ENCODE assay signal across 9 cellular contexts in the genomic region with DNA sequence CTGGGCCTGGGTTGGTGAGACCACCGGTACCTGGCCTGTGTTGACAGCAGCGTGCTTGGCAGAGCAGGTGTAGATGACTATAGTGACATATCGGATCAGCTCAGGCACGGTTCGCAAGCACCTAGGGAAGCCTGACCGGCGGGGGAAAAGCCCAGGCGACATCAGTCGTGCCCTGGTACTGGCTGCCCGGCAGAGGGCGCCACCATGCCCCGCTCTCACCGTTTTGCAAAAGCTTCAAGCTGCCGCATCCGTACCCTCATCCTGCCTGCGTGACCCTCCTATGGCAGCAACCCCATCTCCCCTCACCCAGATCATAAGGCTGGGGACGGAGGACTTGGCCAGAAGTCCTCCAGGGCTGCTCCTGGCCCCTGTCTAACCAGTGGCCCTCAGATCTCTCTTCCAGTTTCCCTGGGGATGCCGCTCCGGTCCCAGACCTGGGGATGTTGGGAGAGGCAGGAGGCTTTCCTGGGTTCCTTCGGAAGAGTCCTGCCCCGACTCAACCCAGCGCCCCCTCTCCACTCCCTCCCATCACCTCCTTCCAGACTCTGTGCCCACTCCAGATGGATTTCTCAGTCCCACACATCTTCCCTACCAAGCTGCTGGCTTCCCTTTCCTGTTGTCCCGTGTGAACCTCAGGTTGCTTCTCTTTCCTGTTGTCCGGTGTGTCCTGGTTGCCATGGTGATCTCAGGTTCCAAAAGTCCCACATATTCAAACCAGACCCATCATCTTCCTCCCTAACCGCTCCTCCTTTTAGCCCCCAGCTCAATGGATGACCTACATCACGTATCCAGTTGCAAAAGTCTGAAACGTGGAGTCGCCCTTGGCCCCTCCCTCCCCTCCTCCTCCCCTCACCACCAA. TPM values are rescaled to one million over a fixed set of nuclear protein-coding genes. Genes with fewer than 3 reads are reported as not detected.
A peak's percentile ranks its signal among the peaks of the same experiment; 100 is the strongest.
DNase-seq lines count a peak whose midpoint lies in the region; ATAC-seq and TF ChIP-seq lines count a peak whose summit lies in the region.
"Had no signal": no experiment of that assay in that cellular context is flagged by ENCODE, and none has a peak within 500 bp of the region (broad histone marks: within the 10 kb centered on the region; RNA-seq: fewer than 3 reads in every experiment).

No MANE protein-coding gene starts in this region.

- H3K4me2 ChIP-seq in OCI-LY1 (ENCODE audit: low read length): no peak overlapping the region

- TF ChIP-seq POLR2A in stomach (IDR thresholded peaks at IDR 0.05): no peak

- peak; percentile 89 for TF ChIP-seq CTCF in CD8-positive, alpha-beta T cell (IDR thresholded peaks at IDR 0.05)
- TF ChIP-seq CTCF in HFF-Myc (IDR thresholded peaks at IDR 0.05; ENCODE audit: low read depth, low read length, missing control alignments) (peak; percentile 96), OCI-LY1 (IDR thresholded peaks at IDR 0.05; ENCODE audit: low read length) (peak; percentile 87), fibroblast of mammary gland (conservative IDR thresholded peaks at IDR 0.05; ENCODE audit: control insufficient read depth, insufficient read depth, low read depth, low read length) (peak; percentile 85), nephron (IDR thresholded peaks at IDR 0.05; ENCODE audit: unreplicated experiment in 3 of 3) (peak; percentile 81 to 85 (median 83)), stomach (IDR thresholded peaks at IDR 0.05) (peak in 5 of 7 experiments; percentile 55 to 87 (median 79))

- H3K4me3 Mint-ChIP-seq in CD8-positive, alpha-beta T cell: peak overlapping the region; percentile 84
- H3K4me3 Mint-ChIP-seq in nephron: peak overlapping the region; percentile 62 to 70 (median 64)

- POLR2A ChIA-PET in CD8-positive, alpha-beta T cell (lab: Charles Lee): interaction anchor here (1.0 to 1.3 kb wide), 3 partner anchors 17 to 222 kb away, joined by 3 read pairs; no protein-coding TSS in a partner anchor

- H2AFZ ChIP-seq in OCI-LY1 (ENCODE audit: low read length): no peak overlapping the region

- H3K4me1 Mint-ChIP-seq in CD8-positive, alpha-beta T cell (ENCODE audit: low read depth): peaks cover 22% of the 10 kb centered on the region
- H3K4me1 Mint-ChIP-seq in nephron: peaks cover 24% of the 10 kb centered on the region

- H3K27me3 ChIP-seq in CD8-positive, alpha-beta T cell (ENCODE audit: insufficient read depth, low read length): peaks cover 11% of the 10 kb centered on the region
- H3K27me3 ChIP-seq in OCI-LY1 (ENCODE audit: insufficient read depth, low read length) (peaks cover 7% of the 10 kb centered on the region; the same call in 1 of the 2 replicates), stomach (peaks cover 17 to 86% (median 73%) of the 10 kb centered on the region in 3 donors)

- CTCF ChIA-PET in CD8-positive, alpha-beta T cell (lab: Charles Lee): interaction anchor here (0.7 to 13.8 kb wide), 37 partner anchors 8 to 924 kb away, joined by 3 to 163 read pairs (median 5); a partner anchor contains a TSS

- H3K9me3 Mint-ChIP-seq in CD8-positive, alpha-beta T cell: no peaks in the 10 kb centered on the region
- H3K9me3 Mint-ChIP-seq in nephron: peaks cover 2% of the 10 kb centered on the region

- 4 to 10% (median 5%) methylated on average over 14 to 28 of the region's 28 CpGs for WGBS in stomach, 5 donors

- no peaks in the 10 kb centered on the region for H3K36me3 ChIP-seq in CD8-positive, alpha-beta T cell (ENCODE audit: insufficient read depth, low read length)
- no peaks in the 10 kb centered on the region for H3K36me3 ChIP-seq in OCI-LY1 (ENCODE audit: insufficient read depth, low read length)
- H3K36me3 ChIP-seq in stomach: no peaks in the 10 kb centered on the region

- no peaks in the 10 kb centered on the region for H3K36me3 Mint-ChIP-seq in CD8-positive, alpha-beta T cell
- no peaks in the 10 kb centered on the region for H3K36me3 Mint-ChIP-seq in nephron (ENCODE audit: low read depth)

- peaks cover 36% of the 10 kb centered on the region for H3K27me3 Mint-ChIP-seq in CD8-positive, alpha-beta T cell (ENCODE audit: low read depth)
- peaks cover 98% of the 10 kb centered on the region for H3K27me3 Mint-ChIP-seq in nephron (ENCODE audit: low read depth)

- peak overlapping the region; percentile 37 for H3K27ac Mint-ChIP-seq in CD8-positive, alpha-beta T cell
- H3K27ac Mint-ChIP-seq in nephron: no peak overlapping the region

- peak; percentile 74 to 91 (median 86) for DNase-seq in CD8-positive, alpha-beta T cell
- DNase-seq in HFF-Myc (ENCODE audit: extremely low read depth, low read depth) (no peak), fibroblast of mammary gland (ENCODE audit: low read depth) (peak; percentile 57), stomach (peak; percentile 81), dedifferentiated amniotic fluid mesenchymal stem cell (ENCODE audit: extremely low spot score) (no peak)
- DNase-seq in activated T-cell treated with anti-CD3 and anti-CD28 coated beads, Interleukin-2, amount 50 U/mL, for 1 hour: peak; percentile 88

- no peak overlapping the region for H3K27ac ChIP-seq in CD8-positive, alpha-beta T cell (ENCODE audit: low read depth, low read length)
- H3K27ac ChIP-seq in OCI-LY1 (ENCODE audit: low read depth, low read length, poor library complexity, severe bottlenecking): no peak overlapping the region
- no peak overlapping the region for H3K27ac ChIP-seq in stomach

- no peaks in the 10 kb centered on the region for H3K9me2 ChIP-seq in OCI-LY1 (ENCODE audit: low read depth, low read length)

- no peak overlapping the region for H3K9ac ChIP-seq in OCI-LY1 (ENCODE audit: low read length)

- TF ChIP-seq EP300 in stomach (IDR thresholded peaks at IDR 0.05): no peak

- ATAC-seq in CD8-positive, alpha-beta T cell: peak; percentile 96

- peak overlapping the region; percentile 45 for H3K4me3 ChIP-seq in CD8-positive, alpha-beta T cell (ENCODE audit: low read depth, low read length)
- H3K4me3 ChIP-seq in HFF-Myc (replicated peaks; ENCODE audit: low read depth, low read length): no peak overlapping the region
- H3K4me3 ChIP-seq in OCI-LY1 (ENCODE audit: low read depth, low read length, poor library complexity, severe bottlenecking): no peak overlapping the region
- H3K4me3 ChIP-seq in fibroblast of mammary gland (ENCODE audit: control insufficient read depth, low read depth, low read length): no peak overlapping the region
- peak overlapping the region in 2 of 4 donors; percentile 6 to 33 for H3K4me3 ChIP-seq in stomach

- no peaks in the 10 kb centered on the region for H4K20me1 ChIP-seq in OCI-LY1 (ENCODE audit: insufficient read depth, low read length)

- H3K4me1 ChIP-seq in CD8-positive, alpha-beta T cell (ENCODE audit: insufficient read depth, low read length): peaks cover 22% of the 10 kb centered on the region
- H3K4me1 ChIP-seq in OCI-LY1 (ENCODE audit: insufficient read depth, low read length, severe bottlenecking) (no peaks in the 10 kb centered on the region), stomach (peaks cover 25 to 33% (median 31%) of the 10 kb centered on the region in 4 donors)

- H3K79me2 ChIP-seq in OCI-LY1 (ENCODE audit: insufficient read depth, low read length): no peaks in the 10 kb centered on the region

- intact Hi-C loops in CD8-positive, alpha-beta T cell (cut with DNase I, micrococcal nuclease): loop anchor here in 1 of 2 experiments (2.0 to 5.0 kb wide), 2 partner anchors 45 to 213 kb away; a partner anchor contains a TSS
- intact Hi-C loops in stomach (cut with DNase I; ENCODE audit: low total_unique reads): no loop called here

- no peaks in the 10 kb centered on the region for H3F3A ChIP-seq in OCI-LY1 (ENCODE audit: insufficient read depth, low read length)

- H3K9me3 ChIP-seq in CD8-positive, alpha-beta T cell (ENCODE audit: low read length): no peaks in the 10 kb centered on the region
- H3K9me3 ChIP-seq in OCI-LY1 (ENCODE audit: low read length) (no peaks in the 10 kb centered on the region), stomach (no peaks in the 10 kb centered on the region)

RNA-seq across cellular contexts. Expression of a gene that starts 13.7 kb away (rescaled TPM):
- total RNA-seq in CD8-positive, alpha-beta T cell: under 1 TPM in 1 of 2 experiments, not detected in 1; 0.68 TPM
- not detected for total RNA-seq in stomach
- under 1 TPM in 1 of 3 donors, not detected in 2; 0.88 TPM for polyA plus RNA-seq in stomach

RNA-seq across cellular contexts. Expression of a gene that starts 35.0 kb away (rescaled TPM):
- not detected for total RNA-seq in CD8-positive, alpha-beta T cell
- 1 to 10 TPM in 4 of 5 donors, not detected in 1; 1.5 to 7.0 (median 2.6) TPM for total RNA-seq in stomach
- polyA plus RNA-seq in stomach: 10 to 100 TPM in 1 of 3 donors, 1 to 10 TPM in 2; 2.4 to 10.5 (median 3.1) TPM
- total RNA-seq: activated CD8-positive, alpha-beta memory T cell treated with anti-CD3 and anti-CD28 coated beads for 36 hours had no signal

RNA-seq across cellular contexts. Expression of a gene that starts 44.5 kb away (rescaled TPM):
- total RNA-seq in CD8-positive, alpha-beta T cell: under 1 TPM; 0.11 to 0.33 TPM
- total RNA-seq in stomach: not detected
- polyA plus RNA-seq in stomach: under 1 TPM in 2 of 3 donors, not detected in 1; 0.12 to 0.43 TPM

RNA-seq across cellular contexts. Expression of a gene that starts 50.0 kb away (rescaled TPM):
- total RNA-seq in CD8-positive, alpha-beta T cell: under 1 TPM; 0.30 to 0.92 TPM
- total RNA-seq in stomach: not detected
- under 1 TPM in 2 of 3 donors, not detected in 1; 0.58 to 0.92 TPM for polyA plus RNA-seq in stomach

Comparison
In these comparisons a context has a peak if more than half of its experiments do, and no peak if none do; other contexts are left out.
1. DNase-seq: peak in CD8-positive, alpha-beta T cell (7 of 7), activated T-cell treated with anti-CD3 and anti-CD28 coated beads, Interleukin-2, amount 50 U/mL, for 1 hour (single experiment), fibroblast of mammary gland (single experiment) and stomach (single experiment); none in HFF-Myc (single experiment) and dedifferentiated amniotic fluid mesenchymal stem cell (single experiment).
2. Peak in every context shown above with its lines, with median percentiles within 50 percentile points of each other: CTCF ChIP-seq.